Comparison of ENCODE assay signal across 8 cellular contexts in the genomic region with DNA sequence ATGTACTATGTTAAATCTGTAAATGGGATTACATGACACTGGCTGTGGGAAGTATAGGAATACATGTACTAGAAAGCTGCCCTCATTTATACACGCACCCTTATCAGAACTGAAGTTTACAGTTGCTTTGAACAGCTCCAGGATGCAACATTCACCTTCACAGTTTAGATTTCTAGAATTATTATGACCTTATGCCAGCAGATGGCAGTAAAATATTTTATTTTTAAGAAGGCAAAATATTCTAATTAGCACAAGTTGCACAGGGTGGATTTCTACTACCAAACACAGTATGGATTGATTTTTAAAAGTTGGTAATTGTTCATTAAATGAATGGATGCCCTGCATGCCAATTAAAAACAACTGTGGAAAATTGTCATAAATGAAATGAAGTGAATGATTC.
DNase-seq lines count a peak whose midpoint lies in the region; ATAC-seq, FAIRE-seq and TF ChIP-seq lines count a peak whose summit lies in the region.
"Had no signal": no experiment of that assay in that cellular context is flagged by ENCODE, and none has a peak within 500 bp of the region (broad histone marks: within the 10 kb centered on the region; RNA-seq: fewer than 3 reads in every experiment).

No MANE protein-coding gene starts in this region.

- H3K27me3 ChIP-seq in astrocyte (ENCODE audit: insufficient read depth, low read length) (no peaks in the 10 kb centered on the region), adrenal gland (no peaks in the 10 kb centered on the region)

- H4K20me1 ChIP-seq in astrocyte (ENCODE audit: insufficient read depth, low read length) = no peaks in the 10 kb centered on the region

- no peak overlapping the region for H3K4me3 ChIP-seq in astrocyte (ENCODE audit: insufficient read depth, low read depth, low read length)
- no peak overlapping the region for H3K4me3 ChIP-seq in adrenal gland

- H3K79me2 ChIP-seq in astrocyte (ENCODE audit: insufficient read depth, low read length) = no peaks in the 10 kb centered on the region

- H3K4me2 ChIP-seq in astrocyte (ENCODE audit: low read length) = no peak overlapping the region

- no peak for TF ChIP-seq POLR2A in adrenal gland (IDR thresholded peaks at IDR 0.05)

- H3K4me1 Mint-ChIP-seq in astrocyte (ENCODE audit: low read depth, unreplicated experiment) = no peaks in the 10 kb centered on the region
- H3K4me1 Mint-ChIP-seq in neural crest cell = no peaks in the 10 kb centered on the region
- no peaks in the 10 kb centered on the region for H3K4me1 Mint-ChIP-seq in activated T-cell treated with anti-CD3 and anti-CD28 coated beads, Interleukin-2, amount 50 U/mL, for 4 hours (ENCODE audit: low read depth)
- H3K4me1 Mint-ChIP-seq: WTC11 had no signal

- H2AFZ ChIP-seq in astrocyte (ENCODE audit: low read depth, low read length) = no peak overlapping the region

- H3K27ac ChIP-seq in astrocyte (ENCODE audit: low read depth, low read length) = no peak overlapping the region
- no peak overlapping the region for H3K27ac ChIP-seq in adrenal gland

- no peak for FAIRE-seq in astrocyte (lab: Jason Lieb, UNC)

- no peak overlapping the region for H3K4me3 Mint-ChIP-seq in astrocyte (ENCODE audit: unreplicated experiment)
- no peak overlapping the region for H3K4me3 Mint-ChIP-seq in neural crest cell
- no peak overlapping the region for H3K4me3 Mint-ChIP-seq in activated T-cell treated with anti-CD3 and anti-CD28 coated beads, Interleukin-2, amount 50 U/mL, for 4 hours
- H3K4me3 Mint-ChIP-seq: WTC11 had no signal

- no peaks in the 10 kb centered on the region for H3K36me3 Mint-ChIP-seq in astrocyte (ENCODE audit: low read depth, unreplicated experiment)
- no peaks in the 10 kb centered on the region for H3K36me3 Mint-ChIP-seq in neural crest cell (ENCODE audit: low read depth)
- no peaks in the 10 kb centered on the region for H3K36me3 Mint-ChIP-seq in activated T-cell treated with anti-CD3 and anti-CD28 coated beads, Interleukin-2, amount 50 U/mL, for 4 hours (ENCODE audit: insufficient read depth)
- H3K36me3 Mint-ChIP-seq: WTC11 had no signal

- H3K4me1 ChIP-seq in astrocyte (ENCODE audit: insufficient read depth, low read length) = no peaks in the 10 kb centered on the region
- H3K4me1 ChIP-seq in adrenal gland (replicated peaks in 1 of 2) = no peaks in the 10 kb centered on the region

- ATAC-seq in GM18867 (IDR thresholded peaks at IDR 0.05; ENCODE audit: unreplicated experiment) = peak; percentile 62
- ATAC-seq in Right ventricle myocardium inferior = no peak
- ATAC-seq in activated T-cell treated with anti-CD3 and anti-CD28 coated beads, Interleukin-2, amount 50 U/mL, for 4 hours = no peak
- ATAC-seq: WTC11 had no signal

- DNase-seq in LoVo (ENCODE audit: low spot score) (peak; percentile 18), astrocyte (ENCODE audit: low read depth) (no peak), neural crest cell (ENCODE audit: low read depth, low spot score) (no peak), adrenal gland (no peak), Right ventricle myocardium inferior (ENCODE audit: missing footprints) (no peak)
- DNase-seq in activated T-cell treated with anti-CD3 and anti-CD28 coated beads, Interleukin-2, amount 50 U/mL, for 4 hours = no peak

- 19 to 29% (median 24%) methylated on average over 1 of the region's 1 CpG for WGBS in adrenal gland, 4 donors

- H3K9ac ChIP-seq in astrocyte (ENCODE audit: low read length) = no peak overlapping the region

- intact Hi-C loops in adrenal gland (cut with DNase I) (no loop called here), Right ventricle myocardium inferior (cut with DNase I) (no loop called here)

- H3K9me3 Mint-ChIP-seq in astrocyte (ENCODE audit: unreplicated experiment) = no peaks in the 10 kb centered on the region
- H3K9me3 Mint-ChIP-seq in neural crest cell = no peaks in the 10 kb centered on the region
- H3K9me3 Mint-ChIP-seq in activated T-cell treated with anti-CD3 and anti-CD28 coated beads, Interleukin-2, amount 50 U/mL, for 4 hours = no peaks in the 10 kb centered on the region
- H3K9me3 Mint-ChIP-seq: WTC11 had no signal

- TF ChIP-seq CTCF in astrocyte (IDR thresholded peaks at IDR 0.05; ENCODE audit: insufficient read depth, low read depth, low read length) (peak; percentile 38), neural crest cell (conservative IDR thresholded peaks at IDR 0.05) (peak; percentile 62), adrenal gland (IDR thresholded peaks at IDR 0.05) (peak in 3 of 6 experiments; percentile 19 to 29 (median 22))

- no peaks in the 10 kb centered on the region for H3K9me3 ChIP-seq in astrocyte (ENCODE audit: insufficient read depth, low read depth, low read length)
- no peaks in the 10 kb centered on the region for H3K9me3 ChIP-seq in adrenal gland (replicated peaks in 1 of 3)

- H3K27ac Mint-ChIP-seq in astrocyte (ENCODE audit: unreplicated experiment) (no peak overlapping the region), neural crest cell (ENCODE audit: unreplicated experiment) (no peak overlapping the region)
- H3K27ac Mint-ChIP-seq: WTC11 had no signal

- H3K27me3 Mint-ChIP-seq in astrocyte (ENCODE audit: low read depth, unreplicated experiment) = no peaks in the 10 kb centered on the region
- H3K27me3 Mint-ChIP-seq in neural crest cell (ENCODE audit: low read depth) = no peaks in the 10 kb centered on the region
- H3K27me3 Mint-ChIP-seq in activated T-cell treated with anti-CD3 and anti-CD28 coated beads, Interleukin-2, amount 50 U/mL, for 4 hours (ENCODE audit: low read depth) = no peaks in the 10 kb centered on the region

- no peaks in the 10 kb centered on the region for H3K36me3 ChIP-seq in astrocyte (ENCODE audit: insufficient read depth, low read length)
- H3K36me3 ChIP-seq in adrenal gland (replicated peaks in 1 of 2) = no peaks in the 10 kb centered on the region
